Comparison of ENCODE assay signal across 1 cellular context in the genomic region with DNA sequence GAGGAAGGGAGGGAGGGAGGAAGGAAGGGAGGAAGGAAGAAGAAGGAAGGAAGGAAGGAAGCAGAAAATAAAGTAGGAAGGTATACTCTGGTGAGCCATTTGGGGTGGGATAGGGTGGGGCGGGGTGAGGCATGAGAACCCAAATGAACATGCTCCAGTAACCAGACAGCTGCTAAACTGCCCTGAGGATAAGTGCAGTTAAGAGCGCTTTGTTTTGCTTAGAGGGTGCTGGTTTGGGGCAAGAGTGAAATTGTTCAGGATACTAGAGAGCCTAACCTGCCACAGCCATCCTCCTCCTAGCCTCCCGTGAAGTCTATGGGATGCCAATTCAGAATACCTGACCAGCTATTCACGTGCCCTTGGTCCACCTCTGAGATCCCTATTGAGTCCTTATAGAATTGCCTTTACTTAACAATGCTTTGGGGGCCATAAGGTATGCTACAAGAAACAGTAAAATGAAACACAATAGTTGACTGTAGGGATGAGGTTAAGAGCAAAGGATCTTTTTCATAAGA.
TF ChIP-seq lines count a peak whose summit lies in the region.

No MANE protein-coding gene starts in this region.

TF ChIP-seq in GM23338, 12 proteins besides CTCF, POLR2A, EP300 and RAD21 (continued from another document):
- TF ChIP-seq, protein P1, sequence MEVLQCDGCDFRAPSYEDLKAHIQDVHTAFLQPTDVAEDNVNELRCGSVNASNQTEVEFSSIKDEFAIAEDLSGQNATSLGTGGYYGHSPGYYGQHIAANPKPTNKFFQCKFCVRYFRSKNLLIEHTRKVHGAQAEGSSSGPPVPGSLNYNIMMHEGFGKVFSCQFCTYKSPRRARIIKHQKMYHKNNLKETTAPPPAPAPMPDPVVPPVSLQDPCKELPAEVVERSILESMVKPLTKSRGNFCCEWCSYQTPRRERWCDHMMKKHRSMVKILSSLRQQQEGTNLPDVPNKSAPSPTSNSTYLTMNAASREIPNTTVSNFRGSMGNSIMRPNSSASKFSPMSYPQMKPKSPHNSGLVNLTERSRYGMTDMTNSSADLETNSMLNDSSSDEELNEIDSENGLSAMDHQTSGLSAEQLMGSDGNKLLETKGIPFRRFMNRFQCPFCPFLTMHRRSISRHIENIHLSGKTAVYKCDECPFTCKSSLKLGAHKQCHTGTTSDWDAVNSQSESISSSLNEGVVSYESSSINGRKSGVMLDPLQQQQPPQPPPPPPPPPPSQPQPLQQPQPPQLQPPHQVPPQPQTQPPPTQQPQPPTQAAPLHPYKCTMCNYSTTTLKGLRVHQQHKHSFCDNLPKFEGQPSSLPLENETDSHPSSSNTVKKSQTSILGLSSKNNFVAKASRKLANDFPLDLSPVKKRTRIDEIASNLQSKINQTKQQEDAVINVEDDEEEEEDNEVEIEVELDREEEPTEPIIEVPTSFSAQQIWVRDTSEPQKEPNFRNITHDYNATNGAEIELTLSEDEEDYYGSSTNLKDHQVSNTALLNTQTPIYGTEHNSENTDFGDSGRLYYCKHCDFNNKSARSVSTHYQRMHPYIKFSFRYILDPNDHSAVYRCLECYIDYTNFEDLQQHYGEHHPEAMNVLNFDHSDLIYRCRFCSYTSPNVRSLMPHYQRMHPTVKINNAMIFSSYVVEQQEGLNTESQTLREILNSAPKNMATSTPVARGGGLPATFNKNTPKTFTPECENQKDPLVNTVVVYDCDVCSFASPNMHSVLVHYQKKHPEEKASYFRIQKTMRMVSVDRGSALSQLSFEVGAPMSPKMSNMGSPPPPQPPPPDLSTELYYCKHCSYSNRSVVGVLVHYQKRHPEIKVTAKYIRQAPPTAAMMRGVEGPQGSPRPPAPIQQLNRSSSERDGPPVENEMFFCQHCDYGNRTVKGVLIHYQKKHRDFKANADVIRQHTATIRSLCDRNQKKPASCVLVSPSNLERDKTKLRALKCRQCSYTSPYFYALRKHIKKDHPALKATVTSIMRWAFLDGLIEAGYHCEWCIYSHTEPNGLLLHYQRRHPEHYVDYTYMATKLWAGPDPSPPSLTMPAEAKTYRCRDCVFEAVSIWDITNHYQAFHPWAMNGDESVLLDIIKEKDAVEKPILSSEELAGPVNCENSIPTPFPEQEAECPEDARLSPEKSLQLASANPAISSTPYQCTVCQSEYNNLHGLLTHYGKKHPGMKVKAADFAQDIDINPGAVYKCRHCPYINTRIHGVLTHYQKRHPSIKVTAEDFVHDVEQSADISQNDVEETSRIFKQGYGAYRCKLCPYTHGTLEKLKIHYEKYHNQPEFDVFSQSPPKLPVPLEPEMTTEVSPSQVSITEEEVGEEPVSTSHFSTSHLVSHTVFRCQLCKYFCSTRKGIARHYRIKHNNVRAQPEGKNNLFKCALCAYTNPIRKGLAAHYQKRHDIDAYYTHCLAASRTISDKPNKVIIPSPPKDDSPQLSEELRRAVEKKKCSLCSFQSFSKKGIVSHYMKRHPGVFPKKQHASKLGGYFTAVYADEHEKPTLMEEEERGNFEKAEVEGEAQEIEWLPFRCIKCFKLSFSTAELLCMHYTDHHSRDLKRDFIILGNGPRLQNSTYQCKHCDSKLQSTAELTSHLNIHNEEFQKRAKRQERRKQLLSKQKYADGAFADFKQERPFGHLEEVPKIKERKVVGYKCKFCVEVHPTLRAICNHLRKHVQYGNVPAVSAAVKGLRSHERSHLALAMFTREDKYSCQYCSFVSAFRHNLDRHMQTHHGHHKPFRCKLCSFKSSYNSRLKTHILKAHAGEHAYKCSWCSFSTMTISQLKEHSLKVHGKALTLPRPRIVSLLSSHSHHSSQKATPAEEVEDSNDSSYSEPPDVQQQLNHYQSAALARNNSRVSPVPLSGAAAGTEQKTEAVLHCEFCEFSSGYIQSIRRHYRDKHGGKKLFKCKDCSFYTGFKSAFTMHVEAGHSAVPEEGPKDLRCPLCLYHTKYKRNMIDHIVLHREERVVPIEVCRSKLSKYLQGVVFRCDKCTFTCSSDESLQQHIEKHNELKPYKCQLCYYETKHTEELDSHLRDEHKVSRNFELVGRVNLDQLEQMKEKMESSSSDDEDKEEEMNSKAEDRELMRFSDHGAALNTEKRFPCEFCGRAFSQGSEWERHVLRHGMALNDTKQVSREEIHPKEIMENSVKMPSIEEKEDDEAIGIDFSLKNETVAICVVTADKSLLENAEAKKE (CRISPR knock-in tag; IDR thresholded peaks at IDR 0.05) = no peak
- TF ChIP-seq POLR2AphosphoS5 (IDR thresholded peaks at IDR 0.05; ENCODE audit: low read depth) = no peak
- TF ChIP-seq CREB1 (CRISPR knock-in tag; IDR thresholded peaks at IDR 0.05; ENCODE audit: low read depth) = no peak
